ENCODE assay signal across 19 cellular contexts in the genomic region with DNA sequence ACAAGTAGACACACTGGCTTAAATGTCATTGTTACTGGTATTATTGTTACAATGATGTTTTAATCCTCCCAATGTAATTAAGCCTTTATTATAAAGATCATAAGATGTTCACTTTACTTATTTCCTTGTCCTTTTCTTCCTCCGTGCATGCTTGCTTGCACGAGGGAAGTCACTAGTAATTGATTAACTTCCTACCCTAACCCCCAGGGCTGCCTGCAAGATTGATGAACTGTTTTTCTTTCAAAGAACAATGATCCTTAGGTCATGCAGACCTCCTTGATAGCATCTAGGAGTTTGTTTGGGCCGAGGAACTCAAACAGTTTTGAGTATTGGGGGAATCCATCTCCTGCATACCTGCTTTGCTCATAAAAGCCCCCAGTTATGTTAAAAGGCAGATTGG. TPM values are rescaled to one million over a fixed set of nuclear protein-coding genes. Genes with fewer than 3 reads are reported as not detected.
A peak's percentile ranks its signal among the peaks of the same experiment; 100 is the strongest.
DNase-seq lines count a peak whose midpoint lies in the region; ATAC-seq, FAIRE-seq and TF ChIP-seq lines count a peak whose summit lies in the region.
"Had no signal": no experiment of that assay in that cellular context is flagged by ENCODE, and none has a peak within 500 bp of the region (broad histone marks: within the 10 kb centered on the region; RNA-seq: fewer than 3 reads in every experiment).

No MANE protein-coding gene starts in this region.

- H3K4me3 ChIP-seq in A549 (no peak overlapping the region), sigmoid colon (no peak overlapping the region)
- H3K4me3 ChIP-seq: MG63 had no signal

- FAIRE-seq in A549 (lab: Jason Lieb, UNC) (peak; percentile 70), GM12891 (lab: Jason Lieb, UNC) (no peak)
- FAIRE-seq: HepG2 had no signal

- no peaks in the 10 kb centered on the region; the same call in 2 of the 3 replicates for H3K4me1 ChIP-seq in A549
- H3K4me1 ChIP-seq in sigmoid colon = no peaks in the 10 kb centered on the region

- no peak for TF ChIP-seq POLR2A in A549 (IDR thresholded peaks at IDR 0.05; ENCODE audit: low read length)
- no peak for TF ChIP-seq POLR2A in GM12891 (IDR thresholded peaks at IDR 0.05; ENCODE audit: low read depth, low read length)
- no peak for TF ChIP-seq POLR2A in sigmoid colon (IDR thresholded peaks at IDR 0.05)

- ATAC-seq in A549 = no peak
- peak; percentile 39 for ATAC-seq in GM18907 (IDR thresholded peaks at IDR 0.05; ENCODE audit: unreplicated experiment)
- ATAC-seq in HG03571 (IDR thresholded peaks at IDR 0.05; ENCODE audit: unreplicated experiment) = peak; percentile 15
- ATAC-seq: HepG2 had no signal

- intact Hi-C loops in sigmoid colon (cut with DNase I) = no loop called here

- TF ChIP-seq RAD21 in A549 (conservative IDR thresholded peaks at IDR 0.05 in 1 of 2, IDR thresholded peaks at IDR 0.05 in 1 of 2) = no peak

- no peaks in the 10 kb centered on the region for H3K27me3 ChIP-seq in sigmoid colon
- H3K27me3 ChIP-seq: MG63 had no signal

- 3% methylated on average over 3 of the region's 3 CpGs for whole genome bisulfite sequencing in A549 (ENCODE audit: missing lambda C conversion rate)
- 3 to 5% methylated on average over 3 of the region's 3 CpGs for WGBS in sigmoid colon, 2 donors

- CTCF ChIA-PET in A549 (lab: Yijun Ruan, JAX) = no interaction called here

- TF ChIP-seq CTCF in A549 (IDR thresholded peaks at IDR 0.05) = no peak
- no peak for TF ChIP-seq CTCF in sigmoid colon (IDR thresholded peaks at IDR 0.05)

- POLR2A ChIA-PET in A549 (lab: Yijun Ruan, JAX) = no interaction called here

- TF ChIP-seq EP300 in A549 (IDR thresholded peaks at IDR 0.05) (no peak), sigmoid colon (IDR thresholded peaks at IDR 0.05) (no peak)

- H3K9me3 ChIP-seq in A549 = no peaks in the 10 kb centered on the region
- H3K9me3 ChIP-seq in sigmoid colon = no peaks in the 10 kb centered on the region
- H3K9me3 ChIP-seq: MG63 had no signal

- H3K4me2 ChIP-seq in A549 = no peak overlapping the region

- no peaks in the 10 kb centered on the region for H3K36me3 ChIP-seq in sigmoid colon
- H3K36me3 ChIP-seq: MG63 had no signal

- H3K27ac ChIP-seq in A549 = no peak overlapping the region
- H3K27ac ChIP-seq in sigmoid colon = no peak overlapping the region
- H3K27ac ChIP-seq: 22Rv1 had no signal

- DNase-seq in A549 (ENCODE audit: low read depth in 1 of 2, low spot score in 1 of 2) (no peak), glomerular visceral epithelial cell (ENCODE audit: extremely low spot score) (peak; percentile 4), GM12891 (ENCODE audit: insufficient read length, low spot score) (no peak), sigmoid colon (no peak), amniotic stem cell (lab: John Stamatoyannopoulos, UW) (no peak)
- no peak for DNase-seq in activated CD4-positive, alpha-beta T cell treated with anti-CD3 and anti-CD28 coated beads, Interleukin-2, amount 50 U/mL, for 48 hours
- DNase-seq: CD8-positive, alpha-beta memory T cell; DND-41; GDM1; GOT3; MG63; NCI-H1092; NCI-H2081 treated with DMSO at 0.1 percent for 48 hours; NCI-H524 treated with DMSO at 0.1 percent for 48 hours; SHP77 treated with DMSO at 0.1 percent for 48 hours had no signal

TF ChIP-seq in A549, 52 proteins besides CTCF, POLR2A, EP300 and RAD21 (continues in another document):
- TF ChIP-seq POLR2AphosphoS2 (conservative IDR thresholded peaks at IDR 0.05; ENCODE audit: low read length) (no peak), RFX5 (IDR thresholded peaks at IDR 0.05) (no peak), ZNF302 (CRISPR knock-in tag; IDR thresholded peaks at IDR 0.05) (no peak), ZFP36 (IDR thresholded peaks at IDR 0.05; ENCODE audit: borderline replicate concordance, partially characterized antibody) (no peak), CBX8 (IDR thresholded peaks at IDR 0.05) (no peak), NR3C1 (IDR thresholded peaks at IDR 0.05) (no peak), HEYL (CRISPR knock-in tag; IDR thresholded peaks at IDR 0.05) (no peak), CHD2 (IDR thresholded peaks at IDR 0.05; ENCODE audit: low read length, partially characterized antibody) (no peak), SREBF2 (IDR thresholded peaks at IDR 0.05) (no peak), MAFK (IDR thresholded peaks at IDR 0.05; ENCODE audit: partially characterized antibody) (no peak), ELK1 (IDR thresholded peaks at IDR 0.05; ENCODE audit: low read depth, low read length) (no peak), PBX3 (IDR thresholded peaks at IDR 0.05) (no peak), CEBPB (IDR thresholded peaks at IDR 0.05) (no peak)
- TF ChIP-seq, protein P1, sequence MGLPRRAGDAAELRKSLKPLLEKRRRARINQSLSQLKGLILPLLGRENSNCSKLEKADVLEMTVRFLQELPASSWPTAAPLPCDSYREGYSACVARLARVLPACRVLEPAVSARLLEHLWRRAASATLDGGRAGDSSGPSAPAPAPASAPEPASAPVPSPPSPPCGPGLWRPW (IDR thresholded peaks at IDR 0.05) = no peak

TF ChIP-seq in GM12891, 5 proteins besides CTCF, POLR2A, EP300 and RAD21:
- no peak for TF ChIP-seq POLR2AphosphoS5 (IDR thresholded peaks at IDR 0.05; ENCODE audit: low read depth, low read length)
- no peak for TF ChIP-seq TAF1 (IDR thresholded peaks at IDR 0.05; ENCODE audit: low read depth, low read length)
- TF ChIP-seq PAX5 (IDR thresholded peaks at IDR 0.05; ENCODE audit: insufficient read depth, low read length, severe bottlenecking) = no peak
- TF ChIP-seq POU2F2 (IDR thresholded peaks at IDR 0.05; ENCODE audit: low read depth, low read length) = no peak
- TF ChIP-seq SPI1 (IDR thresholded peaks at IDR 0.05; ENCODE audit: low read depth, low read length) = no peak

RNA-seq across cellular contexts. Expression of gene GLRX5, which starts 43.0 kb away (rescaled TPM):
- polyA plus RNA-seq in A549 (2011; rRNA removed) (52.8 and 73.2 TPM in 2 replicates), A549 (2017; fragmentation: RNase III; extraction: RNeasy Plus Mini Kit Qiagen cat#74134 plus additional on column Dnase treatment) (50.9 to 52.8 TPM (median 51.2 TPM) in 3 replicates), sigmoid colon (10 to 100 TPM; 45.7 to 97.1 (median 76.9) TPM)
- 39.0 and 42.8 TPM in 2 replicates for polyA plus RNA-seq in A549 (2012; cell fraction: cytosol; rRNA removed)
- 11.8 and 18.3 TPM in 2 replicates for polyA plus RNA-seq in A549 (2012; cell fraction: nucleus; rRNA removed)
- 15.3 TPM in 2 replicates for polyA minus RNA-seq in A549 (2011; rRNA and poly(A)+ RNA removed)
- 35.0 TPM for polyA plus RNA-seq in GM12891 (2012; ENCODE audit: low read depth, missing spikeins)
- total RNA-seq in sigmoid colon = 10 to 100 TPM; 30.5 to 61.4 (median 44.3) TPM

Comparison
In these comparisons a context has a peak if more than half of its experiments do, and no peak if none do; other contexts are left out.
1. ATAC-seq: peak in GM18907 (single experiment) and HG03571 (single experiment); none in A549 (0 of 2).